In the genomic region with DNA sequence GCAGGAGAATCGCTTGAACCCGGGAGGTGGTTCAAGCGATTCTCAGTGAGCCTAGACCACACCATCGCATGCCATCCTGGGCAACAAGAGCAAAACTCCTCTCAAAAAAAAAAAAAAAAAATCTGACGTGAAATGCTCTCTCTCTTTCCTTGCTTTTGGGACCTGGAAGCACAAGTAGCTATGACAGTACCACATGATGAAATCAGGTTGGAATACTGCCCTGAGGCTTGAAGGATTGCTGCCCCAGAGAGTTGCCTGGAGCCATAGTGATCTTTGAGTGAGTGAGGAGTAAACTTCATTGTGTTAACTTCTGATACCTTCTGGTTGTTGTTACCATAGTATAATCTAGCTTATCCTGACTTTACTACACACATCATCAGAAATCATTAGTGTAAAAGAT, we compare ENCODE assay signal across 11 cellular contexts. TPM values are rescaled to one million over a fixed set of nuclear protein-coding genes. Genes with fewer than 3 reads are reported as not detected.
DNase-seq lines count a peak whose midpoint lies in the region; TF ChIP-seq lines count a peak whose summit lies in the region.
"Had no signal": no experiment of that assay in that cellular context is flagged by ENCODE, and none has a peak within 500 bp of the region (broad histone marks: within the 10 kb centered on the region; RNA-seq: fewer than 3 reads in every experiment).

No MANE protein-coding gene starts in this region.

- H3K4me1 ChIP-seq in fibroblast of lung (ENCODE audit: control insufficient read depth, extremely low read depth, insufficient read depth, low read length) = peaks cover 7% of the 10 kb centered on the region

- H3K4me3 ChIP-seq in fibroblast of lung (replicated peaks in 1 of 4; ENCODE audit: control extremely low read depth in 1 of 4, insufficient read depth in 1 of 4, low read depth in 3 of 4, low read length in 4 of 4) = no peak overlapping the region
- no peak overlapping the region for H3K4me3 ChIP-seq in H7 (ENCODE audit: insufficient read depth, low read depth, low read length)

- DNase-seq in ELF-1 (ENCODE audit: low read depth, low spot score) (peak; percentile 37), RPMI7951 (ENCODE audit: low read depth) (peak; percentile 49), fibroblast of lung (ENCODE audit: low read depth in 2 of 2) (peak; percentile 50 to 77), renal cortical epithelial cell (ENCODE audit: low read depth) (peak; percentile 70), RPMI8226 (no peak), NCI-H2196 (lab: John Stamatoyannopoulos, UW; ENCODE audit: unreplicated experiment) (no peak), NCI-H446 (lab: John Stamatoyannopoulos, UW) (no peak), H7 (no peak)
- DNase-seq: amygdala, WERI-Rb-1 had no signal

- H3K27me3 ChIP-seq in fibroblast of lung (ENCODE audit: control insufficient read depth, insufficient read depth, low read length) (no peaks in the 10 kb centered on the region), H7 (ENCODE audit: control insufficient read depth, insufficient read depth, low read length) (no peaks in the 10 kb centered on the region)
- H3K27me3 ChIP-seq: neutrophil had no signal

- H3K79me2 ChIP-seq in fibroblast of lung (ENCODE audit: control insufficient read depth, insufficient read depth, low read length) = peaks cover 68% of the 10 kb centered on the region

- H3K9ac ChIP-seq in fibroblast of lung (ENCODE audit: insufficient read depth, low read length) = no peak overlapping the region

- no peak overlapping the region for H3K4me2 ChIP-seq in fibroblast of lung (ENCODE audit: extremely low read depth, insufficient read depth, low read length)

- no peak for TF ChIP-seq CTCF in fibroblast of lung (conservative IDR thresholded peaks at IDR 0.05 in 1 of 2, IDR thresholded peaks at IDR 0.05 in 1 of 2; ENCODE audit: low read depth in 1 of 2, low read length in 2 of 2)

- no peaks in the 10 kb centered on the region for H3K9me3 ChIP-seq in fibroblast of lung (ENCODE audit: control insufficient read depth, insufficient read depth, low read depth, low read length)
- H3K9me3 ChIP-seq: neutrophil had no signal

- H3K27ac ChIP-seq in fibroblast of lung (ENCODE audit: insufficient read depth, low read length) = no peak overlapping the region
- H3K27ac ChIP-seq: neutrophil, WERI-Rb-1 had no signal

- no peaks in the 10 kb centered on the region for H4K20me1 ChIP-seq in fibroblast of lung (ENCODE audit: control insufficient read depth, extremely low read depth, insufficient read depth, low read length)

- H3K36me3 ChIP-seq in fibroblast of lung (ENCODE audit: control insufficient read depth, insufficient read depth, low read length) (no peaks in the 10 kb centered on the region), H7 (replicated peaks; ENCODE audit: control insufficient read depth, insufficient read depth, low read length) (no peaks in the 10 kb centered on the region)
- H3K36me3 ChIP-seq: neutrophil had no signal

- H2AFZ ChIP-seq in fibroblast of lung (ENCODE audit: low read length) = no peak overlapping the region

RNA-seq across cellular contexts. Expression of a gene that starts 23.3 kb away (rescaled TPM):
- total RNA-seq in RPMI7951 (2014; rRNA removed; shearing (Covaris generic)) = 27.3 and 28.5 TPM in 2 replicates
- total RNA-seq in fibroblast of lung (41.1 and 68.4 TPM in 2 replicates), renal cortical epithelial cell (54.2 and 152 TPM in 2 replicates)
- polyA plus RNA-seq in fibroblast of lung = 8.3 and 9.2 TPM in 2 replicates
- polyA plus RNA-seq in fibroblast of lung (2012) = 18.1 and 19.5 TPM in 2 replicates
- 59.6 and 86.0 TPM in 2 replicates for polyA minus RNA-seq in fibroblast of lung (ENCODE audit: low replicate concordance)
- total RNA-seq in H7 (2014; rRNA removed; shearing (Covaris generic)) = 26.2 and 32.7 TPM in 2 replicates

Comparison
In these comparisons a context has a peak if more than half of its experiments do, and no peak if none do; other contexts are left out.
1. DNase-seq: peak in ELF-1 (single experiment), RPMI7951 (single experiment), fibroblast of lung (2 of 2) and renal cortical epithelial cell (single experiment); none in RPMI8226 (single experiment), NCI-H2196 (single experiment), NCI-H446 (0 of 2) and H7 (single experiment).